In the genomic region with DNA sequence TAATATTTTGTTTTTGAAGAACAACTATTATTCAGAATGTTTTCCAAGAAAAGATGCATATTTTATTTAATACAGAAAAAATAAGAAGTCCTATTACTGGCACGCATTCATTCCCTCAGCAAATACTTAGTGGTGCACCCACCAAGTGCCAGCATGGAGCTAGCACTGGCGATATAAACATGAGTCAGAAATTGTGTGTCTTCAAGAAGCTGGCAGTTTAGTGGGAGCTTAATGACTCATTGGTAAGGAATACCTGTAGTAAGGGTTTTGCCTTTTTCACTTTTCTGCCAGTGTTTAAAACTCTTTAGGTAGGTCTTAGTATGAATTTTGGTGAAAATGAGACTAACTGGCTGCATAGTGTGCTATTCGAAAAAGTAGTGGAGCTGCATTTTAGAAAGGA, we compare ENCODE assay signal across 12 cellular contexts. TPM values are rescaled to one million over a fixed set of nuclear protein-coding genes. Genes with fewer than 3 reads are reported as not detected.
DNase-seq lines count a peak whose midpoint lies in the region; ATAC-seq and TF ChIP-seq lines count a peak whose summit lies in the region.
"Had no signal": no experiment of that assay in that cellular context is flagged by ENCODE, and none has a peak within 500 bp of the region (broad histone marks: within the 10 kb centered on the region; RNA-seq: fewer than 3 reads in every experiment).

No MANE protein-coding gene starts in this region.

- DNase-seq in GM04503 (ENCODE audit: low read depth), result peak; percentile 32
- peak; percentile 22 to 86 for DNase-seq in PC-9
- DNase-seq in epithelial cell of esophagus (ENCODE audit: low read depth), result peak; percentile 88
- DNase-seq in renal cortical epithelial cell (ENCODE audit: low read depth), result peak; percentile 93
- no peak for DNase-seq in putamen (ENCODE audit: low spot score)
- no peak for DNase-seq in NCI-H2081 treated with DMSO at 0.1 percent for 48 hours (lab: John Stamatoyannopoulos, UW)
- no peak for DNase-seq in NCI-H526 treated with DMSO at 0.1 percent for 48 hours (lab: John Stamatoyannopoulos, UW)
- DNase-seq: activated CD8-positive, alpha-beta memory T cell treated with anti-CD3 and anti-CD28 coated beads, Interleukin-2, amount 50 U/mL, for 4 hours; glutamatergic neuron; midbrain; sigmoid colon had no signal

- no peaks in the 10 kb centered on the region for H3K27me3 ChIP-seq in PC-9 (ENCODE audit: insufficient read depth, low read depth)
- H3K27me3 ChIP-seq: sigmoid colon had no signal

- H3K4me3 ChIP-seq in PC-9, result peak overlapping the region; percentile 3; the same call in 1 of the 2 replicates
- no peak overlapping the region for H3K4me3 ChIP-seq in epithelial cell of esophagus (ENCODE audit: low read length)
- H3K4me3 ChIP-seq: sigmoid colon had no signal

- no peak overlapping the region for H2AFZ ChIP-seq in PC-9

- CTCF ChIA-PET in PC-9 (lab: Charles Lee), result interaction anchor here (0.6 to 0.9 kb wide), 2 partner anchors 56 to 282 kb away, joined by 4 to 6 read pairs; no protein-coding TSS in a partner anchor

- BruUV-seq in PC-9 (replicated peaks; lab: Mats Ljungman, UMichigan), result no TSS peak

- no peaks in the 10 kb centered on the region for H3K9me3 ChIP-seq in PC-9 (ENCODE audit: insufficient read depth, low read depth)
- H3K9me3 ChIP-seq: sigmoid colon had no signal

- no peak for ATAC-seq in HG02610 (IDR thresholded peaks at IDR 0.05; ENCODE audit: unreplicated experiment)

- TF ChIP-seq CTCF in PC-9 (conservative IDR thresholded peaks at IDR 0.05), result no peak
- TF ChIP-seq CTCF in epithelial cell of esophagus (IDR thresholded peaks at IDR 0.05; ENCODE audit: insufficient read depth, low read depth, low read length, missing control alignments), result no peak

- peaks cover 74% of the 10 kb centered on the region for H3K79me2 ChIP-seq in PC-9 (ENCODE audit: low read depth)

- H4K20me1 ChIP-seq in PC-9 (ENCODE audit: insufficient read depth), result no peaks in the 10 kb centered on the region

- H3K27ac ChIP-seq in PC-9, result peak overlapping the region; percentile 27
- H3K27ac ChIP-seq: sigmoid colon had no signal

- H3K36me3 ChIP-seq in PC-9 (ENCODE audit: low read depth), result no peaks in the 10 kb centered on the region
- H3K36me3 ChIP-seq: sigmoid colon had no signal

- intact Hi-C loops in PC-9 (cut with micrococcal nuclease; ENCODE audit: unreplicated experiment), result loop anchor here (10.0 kb wide), 1 partner anchor 278 kb away; no protein-coding TSS in a partner anchor

- H3F3A ChIP-seq in PC-9 (ENCODE audit: insufficient read depth, low read depth), result peaks cover 10% of the 10 kb centered on the region; the same call in 1 of the 2 replicates

- POLR2A ChIA-PET in PC-9 (lab: Charles Lee; ENCODE audit: unreplicated experiment), result interaction anchor here (0.6 kb wide), 1 partner anchor 60 kb away, joined by 21 read pairs; no protein-coding TSS in a partner anchor

- H3K4me2 ChIP-seq in PC-9, result peak overlapping the region; percentile 57

- H3K9me2 ChIP-seq in PC-9 (ENCODE audit: insufficient read depth), result no peaks in the 10 kb centered on the region

- peaks cover 47% of the 10 kb centered on the region for H3K4me1 ChIP-seq in PC-9 (replicated peaks; ENCODE audit: insufficient read depth)

RNA-seq across cellular contexts. Expression of a gene that starts 6.3 kb away (rescaled TPM):
- total RNA-seq in PC-9 (2021), result 17.3 and 18.5 TPM in 2 replicates
- 6.9 and 13.4 TPM in 2 replicates for total RNA-seq in renal cortical epithelial cell

Comparison
In these comparisons a context has a peak if more than half of its experiments do, and no peak if none do; other contexts are left out.
1. DNase-seq: peak in GM04503 (single experiment), PC-9 (2 of 2), epithelial cell of esophagus (single experiment) and renal cortical epithelial cell (single experiment); none in putamen (single experiment), NCI-H2081 treated with DMSO at 0.1 percent for 48 hours (single experiment) and NCI-H526 treated with DMSO at 0.1 percent for 48 hours (single experiment).